8 cellular contexts compared by ENCODE assay signal in the genomic region with DNA sequence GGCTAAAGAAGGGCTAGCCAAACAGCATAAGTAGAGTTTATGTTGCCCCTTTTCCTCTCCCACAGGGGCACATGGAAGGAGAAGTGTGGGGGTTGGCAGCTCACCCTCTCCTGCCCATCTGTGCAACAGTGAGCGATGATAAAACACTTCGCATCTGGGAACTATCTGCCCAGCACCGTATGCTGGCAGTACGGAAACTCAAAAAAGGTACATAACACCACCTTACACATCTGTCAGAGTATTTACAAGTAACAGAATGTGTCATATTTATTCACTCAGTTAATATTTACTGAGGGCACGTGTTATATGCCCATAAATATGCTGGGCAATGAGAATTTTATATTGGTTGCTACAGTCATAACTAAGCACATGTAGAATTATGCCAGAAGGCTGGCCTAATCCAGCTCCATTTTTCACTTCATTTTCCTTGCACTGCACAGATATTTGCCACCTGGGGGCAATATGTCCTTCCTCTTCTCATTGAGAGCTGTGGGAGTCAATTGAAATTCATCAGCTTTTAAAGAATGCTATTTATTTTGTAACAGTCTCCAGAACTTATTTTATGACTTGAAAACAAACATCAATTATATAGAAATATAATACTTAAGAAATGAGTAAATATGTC.
DNase-seq lines count a peak whose midpoint lies in the region; ATAC-seq, FAIRE-seq and TF ChIP-seq lines count a peak whose summit lies in the region.

No MANE protein-coding gene starts in this region.

- no peaks in the 10 kb centered on the region for H3K27me3 ChIP-seq in CD4-positive, alpha-beta memory T cell (ENCODE audit: insufficient read depth, low read length)

- no peak overlapping the region for H3K4me3 ChIP-seq in CD4-positive, alpha-beta memory T cell (ENCODE audit: low read length in 2 of 2)
- H3K4me3 ChIP-seq in HFF-Myc (replicated peaks; ENCODE audit: low read depth, low read length): no peak overlapping the region

- H3K27ac ChIP-seq in CD4-positive, alpha-beta memory T cell (ENCODE audit: low read depth, low read length): no peak overlapping the region

- H3K4me3 Mint-ChIP-seq in CD4-positive, alpha-beta memory T cell: no peak overlapping the region

- DNase-seq in CD4-positive, alpha-beta memory T cell: peak in 4 of 5 donors; percentile 11 to 25 (median 16)
- DNase-seq in HFF-Myc (ENCODE audit: extremely low read depth, low read depth) (peak; percentile 47), SHP77 treated with DMSO at 0.1 percent for 48 hours (lab: John Stamatoyannopoulos, UW) (peak; percentile 21), frontal cortex (ENCODE audit: low spot score in 2 of 2) (peak; percentile 15 to 20), sciatic nerve (ENCODE audit: low spot score) (no peak)
- no peak for DNase-seq in central memory CD4-positive, alpha-beta T cell
- no peak for DNase-seq in activated CD4-positive, alpha-beta T cell treated with anti-CD3 and anti-CD28 coated beads, Interleukin-2, amount 50 U/mL, for 1 hour

- H3K27ac Mint-ChIP-seq in CD4-positive, alpha-beta memory T cell: no peak overlapping the region

- H3K4me1 ChIP-seq in CD4-positive, alpha-beta memory T cell (ENCODE audit: insufficient read depth, low read length): peaks cover 27% of the 10 kb centered on the region

- peak; percentile 86 for FAIRE-seq in frontal cortex (lab: Jason Lieb, UNC)

- peaks cover 0 to 7% (median 0%) of the 10 kb centered on the region in 8 donors for H3K9me3 Mint-ChIP-seq in CD4-positive, alpha-beta memory T cell

- ATAC-seq in sciatic nerve: peak; percentile 89
- ATAC-seq in HG02623 (IDR thresholded peaks at IDR 0.05; ENCODE audit: unreplicated experiment): no peak

- peaks cover 20 to 26% (median 23%) of the 10 kb centered on the region in 4 donors for H3K4me1 Mint-ChIP-seq in CD4-positive, alpha-beta memory T cell

- no peaks in the 10 kb centered on the region for H3K9me3 ChIP-seq in CD4-positive, alpha-beta memory T cell (ENCODE audit: control insufficient read depth in 1 of 2, low read length in 2 of 2)

- POLR2A ChIA-PET in CD4-positive, alpha-beta memory T cell (lab: Charles Lee; ENCODE audit: partially characterized antibody): interaction anchor here (0.6 to 1.9 kb wide), 6 partner anchors 22 to 794 kb away, joined by 3 to 6 read pairs (median 4); partner anchors contain the start of gene RTN4

- no peaks in the 10 kb centered on the region for H3K27me3 Mint-ChIP-seq in CD4-positive, alpha-beta memory T cell

- no peaks in the 10 kb centered on the region for H3K36me3 ChIP-seq in CD4-positive, alpha-beta memory T cell (ENCODE audit: insufficient read depth, low read length)

- peaks cover 0 to 9% of the 10 kb centered on the region in 2 donors for H3K36me3 Mint-ChIP-seq in CD4-positive, alpha-beta memory T cell

- CTCF ChIA-PET in CD4-positive, alpha-beta memory T cell (lab: Charles Lee; ENCODE audit: partially characterized antibody): interaction anchor here (0.6 to 5.3 kb wide), 24 partner anchors 8 to 377 kb away, joined by 3 to 84 read pairs (median 4); partner anchors contain the start of gene RTN4

- intact Hi-C loops in CD4-positive, alpha-beta memory T cell (cut with micrococcal nuclease): loop anchor here (1.0 to 5.0 kb wide), 3 partner anchors 113 to 269 kb away; partner anchors contain the start of gene RTN4
- intact Hi-C loops in sciatic nerve (cut with DNase I): loop anchor here (10.0 kb wide), 1 partner anchor 265 kb away; no protein-coding TSS in a partner anchor

- TF ChIP-seq CTCF in HFF-Myc (IDR thresholded peaks at IDR 0.05; ENCODE audit: low read depth, low read length, missing control alignments): peak; percentile 60

Comparison
In these comparisons a context has a peak if more than half of its experiments do, and no peak if none do; other contexts are left out.
1. DNase-seq: peak in CD4-positive, alpha-beta memory T cell (4 of 5), HFF-Myc (single experiment), SHP77 treated with DMSO at 0.1 percent for 48 hours (single experiment) and frontal cortex (2 of 2); none in sciatic nerve (single experiment), central memory CD4-positive, alpha-beta T cell (single experiment) and activated CD4-positive, alpha-beta T cell treated with anti-CD3 and anti-CD28 coated beads, Interleukin-2, amount 50 U/mL, for 1 hour (single experiment).